ENCODE assay signal across 13 cellular contexts in the genomic region with DNA sequence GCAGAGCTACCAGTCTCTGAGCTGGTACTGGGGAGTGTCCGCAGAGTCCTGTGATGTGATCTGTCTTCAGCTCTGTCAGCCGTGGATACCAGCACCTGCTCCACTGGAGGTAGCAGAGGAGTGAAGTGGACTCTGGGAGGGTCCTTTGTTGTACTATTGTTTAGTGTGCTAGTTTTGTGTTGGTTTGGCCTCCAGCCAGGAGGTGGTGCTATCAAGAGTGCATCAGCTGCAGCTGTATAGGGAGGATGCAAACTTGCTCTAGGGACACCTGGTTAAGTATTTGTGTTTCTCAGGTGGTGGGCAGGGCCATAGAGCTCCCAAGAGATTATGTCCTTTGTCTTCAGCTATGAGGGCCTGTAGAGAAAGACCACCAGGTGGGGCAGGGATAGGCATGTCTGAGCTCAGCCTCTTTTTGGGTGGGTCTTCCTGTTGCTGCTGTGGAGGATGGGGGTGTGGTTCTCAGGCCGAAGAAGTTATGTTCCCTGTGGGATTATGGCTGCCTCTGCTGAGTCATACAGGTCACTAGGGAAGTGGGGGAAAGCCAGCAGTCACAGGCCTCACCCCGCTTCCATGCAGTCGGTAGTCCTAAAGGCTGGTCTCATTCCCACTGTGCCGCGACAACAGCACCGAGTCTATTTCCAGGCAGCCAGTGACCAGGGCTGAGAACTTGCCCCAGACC.
DNase-seq lines count a peak whose midpoint lies in the region; ATAC-seq lines count a peak whose summit lies in the region.
"Had no signal": no experiment of that assay in that cellular context is flagged by ENCODE, and none has a peak within 500 bp of the region (broad histone marks: within the 10 kb centered on the region; RNA-seq: fewer than 3 reads in every experiment).

No MANE protein-coding gene starts in this region.

- H3K27me3 ChIP-seq in CD4-positive, CD25-positive, alpha-beta regulatory T cell (ENCODE audit: control insufficient read depth, insufficient read depth, low read length) = no peaks in the 10 kb centered on the region
- H3K27me3 ChIP-seq: gastroesophageal sphincter, testis had no signal

- H3K4me3 ChIP-seq in CD4-positive, CD25-positive, alpha-beta regulatory T cell (ENCODE audit: low read depth, low read length) = no peak overlapping the region
- H3K4me3 ChIP-seq: gastroesophageal sphincter, testis had no signal

- no peaks in the 10 kb centered on the region for H3K36me3 ChIP-seq in CD4-positive, CD25-positive, alpha-beta regulatory T cell (ENCODE audit: control insufficient read depth, insufficient read depth, low read length)
- H3K36me3 ChIP-seq: gastroesophageal sphincter had no signal

- peaks cover 22 to 47% (median 32%) of the 10 kb centered on the region in 4 donors for H3K4me1 Mint-ChIP-seq in CD4-positive, CD25-positive, alpha-beta regulatory T cell

- ATAC-seq in CD4-positive, CD25-positive, alpha-beta regulatory T cell (ENCODE audit: low read depth in 2 of 2) = no peak
- ATAC-seq in HG03280 (IDR thresholded peaks at IDR 0.05; ENCODE audit: unreplicated experiment) (no peak), HG03039 (IDR thresholded peaks at IDR 0.05; ENCODE audit: unreplicated experiment) (no peak)
- ATAC-seq: activated T-cell treated with anti-CD3 and anti-CD28 coated beads, Interleukin-2, amount 50 U/mL, for 72 hours; gastroesophageal sphincter; left ventricle myocardium superior had no signal

- DNase-seq in CD4-positive, CD25-positive, alpha-beta regulatory T cell = no peak
- DNase-seq in Daoy (ENCODE audit: low read depth) (peak; percentile 13), NCI-H2107 treated with DMSO at 0.1 percent for 48 hours (lab: John Stamatoyannopoulos, UW; ENCODE audit: unreplicated experiment) (peak; percentile 99), amniotic epithelial cell (ENCODE audit: low read depth) (peak; percentile 21), midbrain (lab: John Stamatoyannopoulos, UW) (no peak), ACHN (no peak)
- DNase-seq: activated T-cell treated with anti-CD3 and anti-CD28 coated beads, Interleukin-2, amount 50 U/mL, for 72 hours; left ventricle myocardium superior; posterior cingulate gyrus; testis had no signal

- H3K4me3 Mint-ChIP-seq in CD4-positive, CD25-positive, alpha-beta regulatory T cell = no peak overlapping the region
- H3K4me3 Mint-ChIP-seq: activated T-cell treated with anti-CD3 and anti-CD28 coated beads, Interleukin-2, amount 50 U/mL, for 72 hours had no signal

- peaks cover 18% of the 10 kb centered on the region for H3K4me1 ChIP-seq in CD4-positive, CD25-positive, alpha-beta regulatory T cell (ENCODE audit: control insufficient read depth, insufficient read depth, low read length, poor library complexity, severe bottlenecking)
- H3K4me1 ChIP-seq: testis had no signal

- peaks cover 0 to 6% (median 0%) of the 10 kb centered on the region in 7 donors for H3K9me3 Mint-ChIP-seq in CD4-positive, CD25-positive, alpha-beta regulatory T cell

- in situ Hi-C loops in ACHN (cut with HindIII; ENCODE audit: low pct_ligation_motif_present, low pct_unique_long_range_greater_than_20kb, low sequenced_read_pairs) = no loop called here

- peaks cover under 1% of the 10 kb centered on the region for H3K27me3 Mint-ChIP-seq in CD4-positive, CD25-positive, alpha-beta regulatory T cell

- peaks cover 4% of the 10 kb centered on the region for H3K36me3 Mint-ChIP-seq in CD4-positive, CD25-positive, alpha-beta regulatory T cell

- H3K27ac Mint-ChIP-seq in CD4-positive, CD25-positive, alpha-beta regulatory T cell = peak overlapping the region in 2 of 3 donors; percentile 33 to 40
- H3K27ac Mint-ChIP-seq: activated T-cell treated with anti-CD3 and anti-CD28 coated beads, Interleukin-2, amount 50 U/mL, for 72 hours had no signal

- H3K27ac ChIP-seq in CD4-positive, CD25-positive, alpha-beta regulatory T cell (ENCODE audit: insufficient read depth, low read length, poor library complexity, severe bottlenecking) = no peak overlapping the region
- H3K27ac ChIP-seq: gastroesophageal sphincter, testis had no signal

- no peaks in the 10 kb centered on the region for H3K9me3 ChIP-seq in CD4-positive, CD25-positive, alpha-beta regulatory T cell (ENCODE audit: control insufficient read depth in 2 of 2, low read length in 2 of 2)
- H3K9me3 ChIP-seq: gastroesophageal sphincter, testis had no signal

Comparison
In these comparisons a context has a peak if more than half of its experiments do, and no peak if none do; other contexts are left out.
1. DNase-seq: peak in Daoy (single experiment), NCI-H2107 treated with DMSO at 0.1 percent for 48 hours (single experiment) and amniotic epithelial cell (single experiment); none in CD4-positive, CD25-positive, alpha-beta regulatory T cell (0 of 3), midbrain (single experiment) and ACHN (single experiment).